In genomic region chr5:128905225-128906110, GRCh38 we compare ENCODE assay signal across 8 cellular contexts. TPM values are rescaled to one million over a fixed set of nuclear protein-coding genes. Genes with fewer than 3 reads are reported as not detected.
DNase-seq lines count a peak whose midpoint lies in the region; ATAC-seq and TF ChIP-seq lines count a peak whose summit lies in the region.

No MANE protein-coding gene starts in this region.

- intact Hi-C loops in PC-9 (cut with micrococcal nuclease; ENCODE audit: unreplicated experiment) (loop anchor here (1.0 to 5.0 kb wide), 2 partner anchors 222 to 863 kb away; no protein-coding TSS in a partner anchor), body of pancreas (cut with DNase I) (loop anchor here (10.0 kb wide), 1 partner anchor 859 kb away; no protein-coding TSS in a partner anchor)

- CTCF ChIA-PET in PC-9 (lab: Charles Lee): interaction anchor here (0.6 kb wide), 1 partner anchor 866 kb away, joined by 3 read pairs; no protein-coding TSS in a partner anchor

- no peaks in the 10 kb centered on the region for H3K79me2 ChIP-seq in PC-9 (ENCODE audit: low read depth)

- 35 to 42% methylated on average over 5 of the region's 5 CpGs for WGBS in body of pancreas, 2 donors
- WGBS in iPS DF 6.9 (ENCODE audit: insufficient coverage, insufficient read length): no CpG with 5 or more reads among the region's 5 CpGs

- peak; percentile 56 to 59 for ATAC-seq in activated CD4-positive, CD25-positive, alpha-beta regulatory T cell treated with anti-CD3 and anti-CD28 coated beads, Interleukin-2, amount 50 U/mL, for 24 hours
- ATAC-seq in GM21447 (IDR thresholded peaks at IDR 0.05; ENCODE audit: unreplicated experiment) (peak; percentile 94), HG03565 (IDR thresholded peaks at IDR 0.05; ENCODE audit: unreplicated experiment) (peak; percentile 97), body of pancreas (peak; percentile 75)

- H3K9me3 ChIP-seq in PC-9 (ENCODE audit: insufficient read depth, low read depth) (no peaks in the 10 kb centered on the region), body of pancreas (no peaks in the 10 kb centered on the region), iPS DF 6.9 (ENCODE audit: control insufficient read depth, insufficient read depth, low read length) (no peaks in the 10 kb centered on the region)

- H3F3A ChIP-seq in PC-9 (ENCODE audit: insufficient read depth, low read depth): no peaks in the 10 kb centered on the region

- no peak for DNase-seq in activated CD4-positive, CD25-positive, alpha-beta regulatory T cell treated with anti-CD3 and anti-CD28 coated beads, Interleukin-2, amount 50 U/mL, for 72 hours
- DNase-seq in PC-9 (peak; percentile 10 to 48), body of pancreas (peak; percentile 30 to 43 (median 38)), iPS DF 6.9 (ENCODE audit: low read depth, low spot score) (peak; percentile 31)
- peak in 2 of 3 donors; percentile 8 to 19 for DNase-seq in stimulated activated CD4-positive, alpha-beta T cell treated with anti-CD3 and anti-CD28 coated beads, TNF-alpha, amount 100 ng/mL, for 48 hours (ENCODE audit: low read depth in 3 of 3)

- TF ChIP-seq POLR2A in body of pancreas (IDR thresholded peaks at IDR 0.05): no peak

- H3K36me3 ChIP-seq in PC-9 (ENCODE audit: low read depth) (no peaks in the 10 kb centered on the region), body of pancreas (replicated peaks in 1 of 2; ENCODE audit: insufficient read depth in 1 of 2, low read depth in 2 of 2) (no peaks in the 10 kb centered on the region), iPS DF 6.9 (ENCODE audit: control insufficient read depth, insufficient read depth, low read length) (no peaks in the 10 kb centered on the region)

- H2AFZ ChIP-seq in PC-9: no peak overlapping the region

- BruUV-seq in PC-9 (replicated peaks; lab: Mats Ljungman, UMichigan): no TSS peak

- H3K27me3 ChIP-seq in PC-9 (ENCODE audit: insufficient read depth, low read depth) (no peaks in the 10 kb centered on the region), body of pancreas (no peaks in the 10 kb centered on the region), iPS DF 6.9 (ENCODE audit: control insufficient read depth, insufficient read depth, low read length) (no peaks in the 10 kb centered on the region)

- H3K27ac ChIP-seq in PC-9: no peak overlapping the region
- H3K27ac ChIP-seq in body of pancreas: no peak overlapping the region
- H3K27ac ChIP-seq in iPS DF 6.9 (ENCODE audit: low read length): no peak overlapping the region

- H3K4me3 ChIP-seq in PC-9 (no peak overlapping the region), body of pancreas (no peak overlapping the region), iPS DF 6.9 (ENCODE audit: low read length) (no peak overlapping the region)

- H4K20me1 ChIP-seq in PC-9 (ENCODE audit: insufficient read depth): no peaks in the 10 kb centered on the region

- H3K9me2 ChIP-seq in PC-9 (ENCODE audit: insufficient read depth): no peaks in the 10 kb centered on the region

- H3K4me2 ChIP-seq in PC-9: no peak overlapping the region

- POLR2A ChIA-PET in PC-9 (lab: Charles Lee; ENCODE audit: unreplicated experiment): no interaction called here

- no peaks in the 10 kb centered on the region for H3K4me1 ChIP-seq in PC-9 (replicated peaks; ENCODE audit: insufficient read depth)
- no peaks in the 10 kb centered on the region for H3K4me1 ChIP-seq in body of pancreas
- H3K4me1 ChIP-seq in iPS DF 6.9 (ENCODE audit: control insufficient read depth, insufficient read depth, low read length): no peaks in the 10 kb centered on the region

- TF ChIP-seq CTCF in PC-9 (conservative IDR thresholded peaks at IDR 0.05): peak; percentile 88
- peak; percentile 70 to 79 (median 74) for TF ChIP-seq CTCF in body of pancreas (IDR thresholded peaks at IDR 0.05)

RNA-seq across cellular contexts. Expression of gene SLC27A6, which starts 59.8 kb away (rescaled TPM):
- total RNA-seq in PC-9 (2021): not detected in 2 replicates
- 1 to 10 TPM in 1 of 2 donors, under 1 TPM in 1; 0.99 to 1.3 TPM for total RNA-seq in body of pancreas
